In genomic region chr20:19921349-19921793, GRCh38 we compare ENCODE assay signal across 16 cellular contexts.
DNase-seq lines count a peak whose midpoint lies in the region; ATAC-seq, FAIRE-seq and TF ChIP-seq lines count a peak whose summit lies in the region.
"Had no signal": no experiment of that assay in that cellular context is flagged by ENCODE, and none has a peak within 500 bp of the region (broad histone marks: within the 10 kb centered on the region; RNA-seq: fewer than 3 reads in every experiment).

No MANE protein-coding gene starts in this region.

- no peak overlapping the region for H3K18ac ChIP-seq in H1 (ENCODE audit: extremely low read depth, low read length)

- H3K23me2 ChIP-seq in H1 (ENCODE audit: low read depth, low read length), result peaks cover 1% of the 10 kb centered on the region; the same call in 1 of the 2 replicates

- H3K9me1 ChIP-seq in keratinocyte (ENCODE audit: control insufficient read depth, extremely low read depth, insufficient read depth, low read length), result no peaks in the 10 kb centered on the region

- H3K36me3 ChIP-seq in H1 (ENCODE audit: control insufficient read depth in 2 of 4, insufficient read depth in 4 of 4, low read length in 3 of 4), result no peaks in the 10 kb centered on the region
- H3K36me3 ChIP-seq in keratinocyte (ENCODE audit: control insufficient read depth in 2 of 2, extremely low read depth in 1 of 2, insufficient read depth in 2 of 2, low read length in 2 of 2), result no peaks in the 10 kb centered on the region
- H3K36me3 ChIP-seq in gastrocnemius medialis, result no peaks in the 10 kb centered on the region
- H3K36me3 ChIP-seq: ovary had no signal

- H4K8ac ChIP-seq in H1 (ENCODE audit: extremely low read depth, insufficient read depth, low read length), result no peak overlapping the region

- no peak for TF ChIP-seq EP300 in H1 (IDR thresholded peaks at IDR 0.05; ENCODE audit: borderline replicate concordance in 1 of 2, low read depth in 2 of 2, low read length in 2 of 2)

- no peak overlapping the region for H2BK120ac ChIP-seq in H1 (replicated peaks; ENCODE audit: low read depth, low read length)

- 70% methylated on average over 10 of the region's 12 CpGs; no CpG with 5 or more reads in 1 of the 2 experiments for WGBS in H1 (ENCODE audit: extremely low coverage in 1 of 2, insufficient coverage in 1 of 2, insufficient read length in 1 of 2, insufficient replicate concordance in 2 of 2, low coverage in 1 of 2, low lambda C conversion rate in 2 of 2, missing lambda C conversion rate in 1 of 2), 2 experiments

- TF ChIP-seq CTCF in H1 (IDR thresholded peaks at IDR 0.05; ENCODE audit: control extremely low read depth in 1 of 3, insufficient read depth in 1 of 3, low read depth in 1 of 3, low read length in 3 of 3), result peak; percentile 17 to 26 (median 25); a peak in 3 of 4 replicates
- TF ChIP-seq CTCF in keratinocyte (optimal IDR thresholded peaks at IDR 0.05 in 1 of 3, IDR thresholded peaks at IDR 0.05 in 1 of 3, conservative IDR thresholded peaks at IDR 0.05 in 1 of 3; ENCODE audit: extremely low read depth in 1 of 3, insufficient read depth in 2 of 3, low read length in 3 of 3), result peak in 1 of 3 experiments; percentile 39
- TF ChIP-seq CTCF in gastrocnemius medialis (IDR thresholded peaks at IDR 0.05 in 4 of 5, conservative IDR thresholded peaks at IDR 0.05 in 1 of 5), result no peak

- intact Hi-C loops in gastrocnemius medialis (cut with DNase I; ENCODE audit: low total_unique reads), result loop anchor here (2.0 to 5.0 kb wide), 4 partner anchors 53 to 229 kb away; no protein-coding TSS in a partner anchor

- H2AK5ac ChIP-seq in H1 (ENCODE audit: low read depth, low read length), result no peak overlapping the region

- H2BK12ac ChIP-seq in H1 (ENCODE audit: low read depth, low read length), result no peak overlapping the region

- H3K27me3 ChIP-seq in H1 (replicated peaks in 1 of 4; ENCODE audit: control insufficient read depth in 3 of 4, extremely low read depth in 1 of 4, insufficient read depth in 3 of 4, low read length in 3 of 4) (no peaks in the 10 kb centered on the region; a peak in 1 of 7 replicates), keratinocyte (ENCODE audit: control insufficient read depth, extremely low read depth, insufficient read depth, low read length) (no peaks in the 10 kb centered on the region), gastrocnemius medialis (no peaks in the 10 kb centered on the region)
- H3K27me3 ChIP-seq: ovary had no signal

- H2BK15ac ChIP-seq in H1 (ENCODE audit: low read length), result no peak overlapping the region

- POLR2A ChIA-PET in H1 (lab: Charles Lee; ENCODE audit: partially characterized antibody), result no interaction called here

- CTCF ChIA-PET in H1 (lab: Charles Lee; ENCODE audit: partially characterized antibody), result interaction anchor here (1.3 to 2.5 kb wide), 6 partner anchors 11 to 74 kb away, joined by 3 to 7 read pairs (median 4); no protein-coding TSS in a partner anchor

- H3K4me1 ChIP-seq in H1 (replicated peaks in 1 of 4; ENCODE audit: control insufficient read depth in 3 of 4, insufficient read depth in 4 of 4, low read length in 3 of 4), result peaks cover 0 to 4% (median 2%) of the 10 kb centered on the region in 4 experiments; a peak in 3 of 7 replicates
- H3K4me1 ChIP-seq in keratinocyte (ENCODE audit: control insufficient read depth, extremely low read depth, insufficient read depth, low read length), result peaks cover 2% of the 10 kb centered on the region
- peaks cover 56 to 67% of the 10 kb centered on the region in 2 donors for H3K4me1 ChIP-seq in gastrocnemius medialis

- H3K9ac ChIP-seq in H1 (replicated peaks in 1 of 4; ENCODE audit: extremely low read depth in 1 of 4, low read depth in 3 of 4, low read length in 3 of 4), result no peak overlapping the region
- peak overlapping the region; percentile 15 for H3K9ac ChIP-seq in keratinocyte (ENCODE audit: control insufficient read depth, extremely low read depth, insufficient read depth, low read length)
- H3K9ac ChIP-seq: SK-N-SH had no signal

- H3K4ac ChIP-seq in H1 (replicated peaks; ENCODE audit: insufficient read length, low read depth, low read length), result no peak overlapping the region

- no peaks in the 10 kb centered on the region for H3K79me1 ChIP-seq in H1 (ENCODE audit: low read depth, low read length)

- ATAC-seq in gastrocnemius medialis (peak; percentile 89 to 90), HG02571 (IDR thresholded peaks at IDR 0.05; ENCODE audit: unreplicated experiment) (no peak)
- ATAC-seq: activated CD8-positive, alpha-beta memory T cell treated with anti-CD3 and anti-CD28 coated beads, Interleukin-2, amount 10 ng/mL, durations not matched to agents 7 days and 5 days; activated naive CD4-positive, alpha-beta T cell treated with anti-CD3 and anti-CD28 coated beads, Interleukin-2, amount 50 U/mL, for 72 hours had no signal

- FAIRE-seq in H1 (lab: Jason Lieb, UNC) (no peak), keratinocyte (lab: Jason Lieb, UNC) (no peak)

- TF ChIP-seq RAD21 in H1 (IDR thresholded peaks at IDR 0.05 in 1 of 2, conservative IDR thresholded peaks at IDR 0.05 in 1 of 2; ENCODE audit: low read depth in 2 of 2, low read length in 2 of 2), result peak in 1 of 2 experiments; percentile 33; a peak in 1 of 4 replicates

- H3K79me2 ChIP-seq in H1 (ENCODE audit: control insufficient read depth in 1 of 2, insufficient read depth in 2 of 2, low read length in 2 of 2) (no peaks in the 10 kb centered on the region), keratinocyte (ENCODE audit: control insufficient read depth, insufficient read depth, low read length) (no peaks in the 10 kb centered on the region)

- in situ Hi-C loops in gastrocnemius medialis (cut with MboI; ENCODE audit: low sequenced_read_pairs in 4 of 4), result no loop called here

- no peak overlapping the region for H4K91ac ChIP-seq in H1 (replicated peaks; ENCODE audit: insufficient read length, low read length)

- H3K4me3 ChIP-seq in H1 (ENCODE audit: extremely low read depth in 1 of 4, insufficient read depth in 2 of 4, low read depth in 3 of 4, low read length in 4 of 4) (no peak overlapping the region), keratinocyte (ENCODE audit: control insufficient read depth in 2 of 3, extremely low read depth in 1 of 3, insufficient read depth in 2 of 3, low read depth in 1 of 3, low read length in 3 of 3) (no peak overlapping the region), gastrocnemius medialis (peak overlapping the region; percentile 18 to 42 (median 32))
- H3K4me3 ChIP-seq: ovary had no signal

- H2BK5ac ChIP-seq in H1 (ENCODE audit: low read depth, low read length), result no peak overlapping the region

- H4K5ac ChIP-seq in H1 (ENCODE audit: insufficient read length, low read depth, low read length), result no peak overlapping the region

- DNase-seq in ELF-1 (ENCODE audit: low read depth, low spot score) (peak; percentile 39), H1 (ENCODE audit: low read depth in 1 of 2, low spot score in 2 of 2) (peak in 1 of 2 experiments; percentile 55), keratinocyte (ENCODE audit: low read depth, low spot score) (no peak), gastrocnemius medialis (peak; percentile 49 to 81), DMS53 treated with DMSO at 0.1 percent for 48 hours (lab: John Stamatoyannopoulos, UW; ENCODE audit: unreplicated experiment) (no peak), NCI-H1105 treated with DMSO at 0.1 percent for 48 hours (lab: John Stamatoyannopoulos, UW) (no peak)
- no peak for DNase-seq in activated effector memory CD4-positive, alpha-beta T cell treated with anti-CD3 and anti-CD28 coated beads, Interleukin-2, amount 50 U/mL, for 16 hours
- DNase-seq: activated CD8-positive, alpha-beta memory T cell treated with anti-CD3 and anti-CD28 coated beads, Interleukin-2, amount 10 ng/mL, durations not matched to agents 7 days and 5 days; AML-193; DMS79 treated with DMSO at 0.1 percent for 48 hours; NCI-H2171; ovary; SK-N-SH; stimulated activated CD8-positive, alpha-beta memory T cell treated with anti-CD3 and anti-CD28 coated beads, Interleukin-4, amount 100 ng/mL, for 48 hours had no signal

- H2BK20ac ChIP-seq in H1 (ENCODE audit: low read length), result no peak overlapping the region

- H3K56ac ChIP-seq in H1 (replicated peaks; ENCODE audit: insufficient read length, low read depth, low read length), result no peak overlapping the region

- no peak overlapping the region for H3K27ac ChIP-seq in H1 (ENCODE audit: low read depth, low read length)
- H3K27ac ChIP-seq in keratinocyte (ENCODE audit: control insufficient read depth, insufficient read depth, low read length), result no peak overlapping the region
- H3K27ac ChIP-seq in gastrocnemius medialis, result peak overlapping the region; percentile 73 to 87 (median 82)
- H3K27ac ChIP-seq: ovary had no signal

- H3K23ac ChIP-seq in H1 (ENCODE audit: insufficient read length), result no peak overlapping the region

- TF ChIP-seq POLR2A in H1 (IDR thresholded peaks at IDR 0.05; ENCODE audit: control extremely low read depth in 1 of 2, low read depth in 2 of 2, low read length in 2 of 2) (no peak), gastrocnemius medialis (IDR thresholded peaks at IDR 0.05) (no peak)

- H3K4me2 ChIP-seq in H1 (ENCODE audit: insufficient read depth in 1 of 2, low read depth in 2 of 2, low read length in 2 of 2) (no peak overlapping the region), keratinocyte (ENCODE audit: control insufficient read depth, extremely low read depth, insufficient read depth, low read depth, low read length) (peak overlapping the region; percentile 7)
- H3K4me2 ChIP-seq: SK-N-SH had no signal

- H4K20me1 ChIP-seq in H1 (replicated peaks in 1 of 2; ENCODE audit: control insufficient read depth in 1 of 2, insufficient read depth in 2 of 2, low read length in 2 of 2) (no peaks in the 10 kb centered on the region), keratinocyte (ENCODE audit: control insufficient read depth, extremely low read depth, insufficient read depth, low read length) (no peaks in the 10 kb centered on the region)

- H3K9me3 ChIP-seq in H1 (ENCODE audit: insufficient read depth in 2 of 2, low read depth in 1 of 2, low read length in 1 of 2) (no peaks in the 10 kb centered on the region), keratinocyte (ENCODE audit: control insufficient read depth, low read depth, low read length) (no peaks in the 10 kb centered on the region), gastrocnemius medialis (no peaks in the 10 kb centered on the region)
- H3K9me3 ChIP-seq: ovary, SK-N-SH had no signal

- dilution Hi-C loops in keratinocyte (cut with MboI; ENCODE audit: extremely low pct_ligation_motif_present, low sequenced_read_pairs), result no loop called here

- no peak overlapping the region for H3K14ac ChIP-seq in H1 (ENCODE audit: insufficient read length)

- H2AFZ ChIP-seq in H1 (ENCODE audit: low read length) (peak overlapping the region; percentile 7; the same call in 1 of the 2 replicates), keratinocyte (ENCODE audit: control insufficient read depth, low read length) (peak overlapping the region; percentile 51)

TF ChIP-seq in H1, 55 proteins besides CTCF, POLR2A, EP300 and RAD21 (continues in another document):
- no peak for TF ChIP-seq RNF2 (IDR thresholded peaks at IDR 0.05; ENCODE audit: borderline replicate concordance, low read depth, low read length, missing control alignments, poor library complexity, severe bottlenecking)
- no peak for TF ChIP-seq CBX8 (IDR thresholded peaks at IDR 0.05; ENCODE audit: borderline replicate concordance, low read depth, low read length)
- 0 out of 2 replicates have a peak, but pooled peaks have one; percentile 19 for TF ChIP-seq TEAD4 (IDR thresholded peaks at IDR 0.05; ENCODE audit: low read depth, low read length)
- no peak for TF ChIP-seq RBBP5 (IDR thresholded peaks at IDR 0.05; ENCODE audit: borderline replicate concordance, low read depth, low read length)

Comparison
In these comparisons a context has a peak if more than half of its experiments do, and no peak if none do; other contexts are left out.
1. DNase-seq: peak in ELF-1 (single experiment) and gastrocnemius medialis (2 of 2); none in keratinocyte (single experiment), DMS53 treated with DMSO at 0.1 percent for 48 hours (single experiment), NCI-H1105 treated with DMSO at 0.1 percent for 48 hours (single experiment) and activated effector memory CD4-positive, alpha-beta T cell treated with anti-CD3 and anti-CD28 coated beads, Interleukin-2, amount 50 U/mL, for 16 hours (single experiment).
2. H3K27ac ChIP-seq: peak in gastrocnemius medialis (4 of 4); none in H1 (single experiment) and keratinocyte (single experiment).
3. H3K4me3 ChIP-seq: peak in gastrocnemius medialis (4 of 4); none in H1 (0 of 4) and keratinocyte (0 of 3).
4. CTCF ChIP-seq: peak in H1 (3 of 3); none in gastrocnemius medialis (0 of 5).